ENCODE assay signal across 27 cellular contexts in genomic region chr13:113017506-113018215, GRCh38. TPM values are rescaled to one million over a fixed set of nuclear protein-coding genes. Genes with fewer than 3 reads are reported as not detected.
A peak's percentile ranks its signal among the peaks of the same experiment; 100 is the strongest.
DNase-seq lines count a peak whose midpoint lies in the region; TF ChIP-seq lines count a peak whose summit lies in the region.
"Had no signal": no experiment of that assay in that cellular context is flagged by ENCODE, and none has a peak within 500 bp of the region (broad histone marks: within the 10 kb centered on the region; RNA-seq: fewer than 3 reads in every experiment).

No MANE protein-coding gene starts in this region.

- no peak for TF ChIP-seq CTCF in esophagus squamous epithelium (IDR thresholded peaks at IDR 0.05)
- TF ChIP-seq CTCF in neural crest cell (conservative IDR thresholded peaks at IDR 0.05): no peak
- no peak for TF ChIP-seq CTCF in breast epithelium (IDR thresholded peaks at IDR 0.05)

- WGBS in esophagus squamous epithelium, 2 donors: 54 to 69% methylated on average over 19 to 23 of the region's 29 CpGs

- no peak for DNase-seq in esophagus squamous epithelium (lab: John Stamatoyannopoulos, UW)
- no peak for DNase-seq in neural crest cell (ENCODE audit: low read depth, low spot score)
- no peak for DNase-seq in NCI-H2029 (lab: John Stamatoyannopoulos, UW)
- DNase-seq in breast epithelium (ENCODE audit: low spot score in 2 of 2): no peak
- DNase-seq in CD1c-positive myeloid dendritic cell (ENCODE audit: extremely low spot score): no peak
- DNase-seq in NCI-H1930 (lab: John Stamatoyannopoulos, UW): no peak
- DNase-seq: AML-193; CD4-positive, alpha-beta memory T cell; COR-L47; DMS53; HCEC 1CT; IMR-90; KG1; MG63; NCI-H1417; NCI-H1694; NCI-H2081 treated with DMSO at 0.1 percent for 48 hours; NCI-H2171; NCI-H226; NCI-H510A; NCI-H69; SHP77 treated with DMSO at 0.1 percent for 48 hours had no signal

- TF ChIP-seq POLR2A in esophagus squamous epithelium (IDR thresholded peaks at IDR 0.05) (no peak), breast epithelium (IDR thresholded peaks at IDR 0.05) (no peak)

- H3K27me3 Mint-ChIP-seq in neural crest cell (ENCODE audit: low read depth): no peaks in the 10 kb centered on the region
- H3K27me3 Mint-ChIP-seq: CD4-positive, alpha-beta memory T cell had no signal

- peaks cover 38% of the 10 kb centered on the region for H3K4me1 Mint-ChIP-seq in neural crest cell

- H3K9me3 Mint-ChIP-seq in neural crest cell: no peaks in the 10 kb centered on the region
- H3K9me3 Mint-ChIP-seq: CD4-positive, alpha-beta memory T cell; GM23338 had no signal

- no peaks in the 10 kb centered on the region for H3K27me3 ChIP-seq in esophagus squamous epithelium
- H3K27me3 ChIP-seq in breast epithelium: no peaks in the 10 kb centered on the region

- H3K4me3 ChIP-seq in esophagus squamous epithelium (peak overlapping the region in 1 of 4 donors; percentile 30), breast epithelium (no peak overlapping the region)
- H3K4me3 ChIP-seq: A549; BLaER1 treated with 17β-estradiol and CSF1 and Interleukin-3, amounts not matched to agents 10 nM and 100 nM; GM23338; MG63 had no signal

- H3K36me3 Mint-ChIP-seq in neural crest cell (ENCODE audit: low read depth): peaks cover 27% of the 10 kb centered on the region

- H3K9me3 ChIP-seq in esophagus squamous epithelium (no peaks in the 10 kb centered on the region), breast epithelium (no peaks in the 10 kb centered on the region)
- H3K9me3 ChIP-seq: A549, MG63 had no signal

- H3K27ac ChIP-seq in angular gyrus (ENCODE audit: low read depth, low read length) (peak overlapping the region; percentile 2), esophagus squamous epithelium (peak overlapping the region; percentile 29 to 68 (median 42)), breast epithelium (no peak overlapping the region)
- H3K27ac ChIP-seq: A549; BLaER1 treated with 17β-estradiol and CSF1 and Interleukin-3, amounts not matched to agents 10 nM and 100 nM; RWPE1 had no signal

- intact Hi-C loops in esophagus squamous epithelium (cut with DNase I): no loop called here
- intact Hi-C loops in breast epithelium (cut with DNase I; ENCODE audit: low total_unique reads): no loop called here

- peak overlapping the region; percentile 90 for H3K27ac Mint-ChIP-seq in neural crest cell (ENCODE audit: unreplicated experiment)
- H3K27ac Mint-ChIP-seq: CD4-positive, alpha-beta memory T cell; GM23338 had no signal

- H3K4me1 ChIP-seq in esophagus squamous epithelium (peaks cover 15 to 65% (median 40%) of the 10 kb centered on the region in 3 donors), breast epithelium (peaks cover 0 to 5% of the 10 kb centered on the region in 2 donors)
- H3K4me1 ChIP-seq: A549 had no signal

- H3K4me3 Mint-ChIP-seq in neural crest cell: peak overlapping the region; percentile 60
- H3K4me3 Mint-ChIP-seq: CD4-positive, alpha-beta memory T cell; GM23338 had no signal

- H3K36me3 ChIP-seq in esophagus squamous epithelium (no peaks in the 10 kb centered on the region), breast epithelium (no peaks in the 10 kb centered on the region)
- H3K36me3 ChIP-seq: BLaER1 treated with 17β-estradiol and CSF1 and Interleukin-3, amounts not matched to agents 10 nM and 100 nM; MG63 had no signal

RNA-seq across cellular contexts. Expression of gene MCF2L, which starts 48.6 kb away (rescaled TPM):
- total RNA-seq in esophagus squamous epithelium (10 to 100 TPM; 10.2 to 25.4 (median 16.9) TPM), neural crest cell (59.9 and 62.5 TPM in 2 replicates), breast epithelium (10 to 100 TPM; 33.4 to 77.3 (median 38.6) TPM)

Comparison
In these comparisons a context has a peak if more than half of its experiments do, and no peak if none do; other contexts are left out.
1. H3K27ac ChIP-seq: peak in angular gyrus (single experiment) and esophagus squamous epithelium (4 of 4); none in breast epithelium (0 of 2).